In the genomic region with DNA sequence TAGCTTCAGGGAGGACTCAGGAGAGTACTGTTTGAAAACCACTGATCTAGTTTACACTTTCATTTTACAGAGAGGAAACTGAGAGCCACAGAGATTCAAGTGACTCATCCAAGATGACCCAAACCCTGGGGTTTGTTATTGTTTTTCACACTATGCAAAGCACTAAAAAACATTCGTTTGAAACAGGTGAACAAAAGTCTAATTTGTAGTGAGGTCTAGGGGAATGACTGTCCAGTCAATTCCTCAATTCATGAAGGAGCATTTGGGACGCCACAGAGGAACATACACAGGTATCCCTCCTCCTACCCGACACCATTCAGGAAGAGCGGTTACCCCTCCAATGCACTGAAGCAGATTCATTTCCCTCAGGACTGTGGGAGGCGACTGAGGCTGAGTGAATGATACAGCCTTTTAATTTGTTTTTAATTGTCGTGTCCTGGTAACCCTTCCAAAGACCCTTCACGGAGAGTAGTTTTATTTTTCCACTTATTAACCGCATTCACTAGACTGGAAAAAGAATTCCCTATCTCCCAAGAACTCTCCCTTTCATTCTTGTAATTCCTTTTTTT, we compare ENCODE assay signal across 8 cellular contexts. TPM values are rescaled to one million over a fixed set of nuclear protein-coding genes. Genes with fewer than 3 reads are reported as not detected.
DNase-seq lines count a peak whose midpoint lies in the region; ATAC-seq and TF ChIP-seq lines count a peak whose summit lies in the region.

No MANE protein-coding gene starts in this region.

- peaks cover 3% of the 10 kb centered on the region for H3K4me1 Mint-ChIP-seq in activated CD4-positive, alpha-beta T cell treated with anti-CD3 and anti-CD28 coated beads, Interleukin-2, amount 10 ng/mL, durations not matched to agents 24 days and 14 days
- H3K4me1 Mint-ChIP-seq in activated T-helper 1 cell treated with anti-CD3 and anti-CD28 coated beads, Interleukin-12 subunit alpha, Interleukin-12 subunit beta, Interleukin-2, Interleukin-4 antibody, amounts not matched to agents 30 ng/mL and 10 ng/mL and 1 ng/mL, durations not matched to agents 14 hours and 24 hours and 36 hours (ENCODE audit: low read depth) = peaks cover 22% of the 10 kb centered on the region

- H3K36me3 ChIP-seq in right lobe of liver (no peaks in the 10 kb centered on the region), HAP-1 (replicated peaks) (no peaks in the 10 kb centered on the region)

- H3K4me1 ChIP-seq in right lobe of liver (no peaks in the 10 kb centered on the region), HAP-1 (peaks cover 7% of the 10 kb centered on the region)

- H3K27ac Mint-ChIP-seq in activated CD4-positive, alpha-beta T cell treated with anti-CD3 and anti-CD28 coated beads, Interleukin-2, amount 10 ng/mL, durations not matched to agents 24 days and 14 days = peak overlapping the region; percentile 74
- peak overlapping the region; percentile 60 for H3K27ac Mint-ChIP-seq in activated T-helper 1 cell treated with anti-CD3 and anti-CD28 coated beads, Interleukin-12 subunit alpha, Interleukin-12 subunit beta, Interleukin-2, Interleukin-4 antibody, amounts not matched to agents 30 ng/mL and 10 ng/mL and 1 ng/mL, durations not matched to agents 14 hours and 24 hours and 36 hours

- peak overlapping the region in 2 of 3 donors; percentile 1 to 26 for H3K27ac ChIP-seq in right lobe of liver

- intact Hi-C loops in activated CD4-positive, alpha-beta T cell treated with anti-CD3 and anti-CD28 coated beads, Interleukin-2, amount 10 ng/mL, durations not matched to agents 24 days and 14 days (cut with micrococcal nuclease) = loop anchor here (2.0 kb wide), 1 partner anchor 446 kb away; no protein-coding TSS in a partner anchor
- intact Hi-C loops in activated T-helper 1 cell treated with anti-CD3 and anti-CD28 coated beads, Interleukin-12 subunit alpha, Interleukin-12 subunit beta, Interleukin-2, Interleukin-4 antibody, amounts not matched to agents 30 ng/mL and 10 ng/mL and 1 ng/mL, durations not matched to agents 14 hours and 24 hours and 36 hours (cut with micrococcal nuclease) = loop anchor here (1.0 to 10.0 kb wide), 4 partner anchors 232 to 591 kb away; no protein-coding TSS in a partner anchor
- intact Hi-C loops in right lobe of liver (cut with DNase I) = no loop called here

- in situ Hi-C loops in HAP-1 (cut with MboI; ENCODE audit: low sequenced_read_pairs) = no loop called here

- peak; percentile 88 for ATAC-seq in HG03060 (IDR thresholded peaks at IDR 0.05; ENCODE audit: low read depth, unreplicated experiment)
- ATAC-seq in right lobe of liver = peak in 2 of 4 donors; percentile 48 to 49

- H3K27me3 Mint-ChIP-seq in activated CD4-positive, alpha-beta T cell treated with anti-CD3 and anti-CD28 coated beads, Interleukin-2, amount 10 ng/mL, durations not matched to agents 24 days and 14 days = peaks cover 2% of the 10 kb centered on the region
- H3K27me3 Mint-ChIP-seq in activated T-helper 1 cell treated with anti-CD3 and anti-CD28 coated beads, Interleukin-12 subunit alpha, Interleukin-12 subunit beta, Interleukin-2, Interleukin-4 antibody, amounts not matched to agents 30 ng/mL and 10 ng/mL and 1 ng/mL, durations not matched to agents 14 hours and 24 hours and 36 hours (ENCODE audit: insufficient read depth) = peaks cover 3% of the 10 kb centered on the region

- peaks cover 5% of the 10 kb centered on the region for H3K9me3 Mint-ChIP-seq in activated CD4-positive, alpha-beta T cell treated with anti-CD3 and anti-CD28 coated beads, Interleukin-2, amount 10 ng/mL, durations not matched to agents 24 days and 14 days
- H3K9me3 Mint-ChIP-seq in activated T-helper 1 cell treated with anti-CD3 and anti-CD28 coated beads, Interleukin-12 subunit alpha, Interleukin-12 subunit beta, Interleukin-2, Interleukin-4 antibody, amounts not matched to agents 30 ng/mL and 10 ng/mL and 1 ng/mL, durations not matched to agents 14 hours and 24 hours and 36 hours = peaks cover 12% of the 10 kb centered on the region

- peak overlapping the region; percentile 64 for H3K4me3 Mint-ChIP-seq in activated CD4-positive, alpha-beta T cell treated with anti-CD3 and anti-CD28 coated beads, Interleukin-2, amount 10 ng/mL, durations not matched to agents 24 days and 14 days
- peak overlapping the region; percentile 45 for H3K4me3 Mint-ChIP-seq in activated T-helper 1 cell treated with anti-CD3 and anti-CD28 coated beads, Interleukin-12 subunit alpha, Interleukin-12 subunit beta, Interleukin-2, Interleukin-4 antibody, amounts not matched to agents 30 ng/mL and 10 ng/mL and 1 ng/mL, durations not matched to agents 14 hours and 24 hours and 36 hours

- no peak for TF ChIP-seq CTCF in right lobe of liver (IDR thresholded peaks at IDR 0.05)

- TF ChIP-seq POLR2A in right lobe of liver (IDR thresholded peaks at IDR 0.05) = no peak

- H3K27me3 ChIP-seq in right lobe of liver (no peaks in the 10 kb centered on the region), HAP-1 (ENCODE audit: low read depth) (no peaks in the 10 kb centered on the region)

- H3K9me3 ChIP-seq in right lobe of liver (no peaks in the 10 kb centered on the region), HAP-1 (0 out of 2 replicates have a peak, but pooled peaks cover 3% of the 10 kb centered on the region)

- H3K4me3 ChIP-seq in right lobe of liver = no peak overlapping the region
- H3K4me3 ChIP-seq in HAP-1 = no peak overlapping the region

- peaks cover 3% of the 10 kb centered on the region for H3K36me3 Mint-ChIP-seq in activated CD4-positive, alpha-beta T cell treated with anti-CD3 and anti-CD28 coated beads, Interleukin-2, amount 10 ng/mL, durations not matched to agents 24 days and 14 days (ENCODE audit: low read depth)
- peaks cover 7% of the 10 kb centered on the region for H3K36me3 Mint-ChIP-seq in activated T-helper 1 cell treated with anti-CD3 and anti-CD28 coated beads, Interleukin-12 subunit alpha, Interleukin-12 subunit beta, Interleukin-2, Interleukin-4 antibody, amounts not matched to agents 30 ng/mL and 10 ng/mL and 1 ng/mL, durations not matched to agents 14 hours and 24 hours and 36 hours (ENCODE audit: low read depth)

- WGBS in right lobe of liver (ENCODE audit: insufficient coverage, low coverage, low lambda C conversion rate, missing lambda C conversion rate) = 70% methylated on average over 7 of the region's 8 CpGs

- DNase-seq in activated CD4-positive, alpha-beta T cell treated with anti-CD3 and anti-CD28 coated beads, Interleukin-2, amount 10 ng/mL, durations not matched to agents 24 days and 14 days = peak; percentile 74
- DNase-seq in activated CD4-positive, alpha-beta T cell treated with anti-CD3 and anti-CD28 coated beads, Interleukin-2, amount 50 U/mL, for 48 hours = no peak
- no peak for DNase-seq in activated T-helper 1 cell treated with anti-CD3 and anti-CD28 coated beads, Interleukin-12 subunit alpha, Interleukin-12 subunit beta, Interleukin-2, Interleukin-4 antibody, amounts not matched to agents 30 ng/mL and 10 ng/mL and 1 ng/mL, durations not matched to agents 14 hours and 24 hours and 36 hours (ENCODE audit: low spot score)
- DNase-seq in right lobe of liver (no peak), HAP-1 (ENCODE audit: low spot score in 2 of 2) (no peak), NCI-H187 (lab: John Stamatoyannopoulos, UW) (no peak), NCI-H524 treated with DMSO at 0.1 percent for 48 hours (lab: John Stamatoyannopoulos, UW) (no peak)

RNA-seq across cellular contexts. Expression of a gene that starts 30.3 kb away (rescaled TPM):
- not detected in 2 replicates for total RNA-seq in activated CD4-positive, alpha-beta T cell treated with anti-CD3 and anti-CD28 coated beads, Interleukin-2, amount 10 ng/mL, durations not matched to agents 24 days and 14 days
- total RNA-seq in activated T-helper 1 cell treated with anti-CD3 and anti-CD28 coated beads, Interleukin-12 subunit alpha, Interleukin-12 subunit beta, Interleukin-2, Interleukin-4 antibody, amounts not matched to agents 30 ng/mL and 10 ng/mL and 1 ng/mL, durations not matched to agents 14 hours and 24 hours and 36 hours = not detected in 2 replicates
- under 1 TPM in 4 of 6 experiments, not detected in 2; 0.16 to 0.68 (median 0.39) TPM for total RNA-seq in right lobe of liver

RNA-seq across cellular contexts. Expression of a gene that starts 52.1 kb away (rescaled TPM):
- total RNA-seq in activated CD4-positive, alpha-beta T cell treated with anti-CD3 and anti-CD28 coated beads, Interleukin-2, amount 10 ng/mL, durations not matched to agents 24 days and 14 days = 0.85 and 2.6 TPM in 2 replicates
- total RNA-seq in activated T-helper 1 cell treated with anti-CD3 and anti-CD28 coated beads, Interleukin-12 subunit alpha, Interleukin-12 subunit beta, Interleukin-2, Interleukin-4 antibody, amounts not matched to agents 30 ng/mL and 10 ng/mL and 1 ng/mL, durations not matched to agents 14 hours and 24 hours and 36 hours = 1.9 and 2.7 TPM in 2 replicates
- total RNA-seq in right lobe of liver = 10 to 100 TPM in 1 of 6 experiments, 1 to 10 TPM in 5; 5.1 to 10.5 (median 7.8) TPM

Comparison
In these comparisons a context has a peak if more than half of its experiments do, and no peak if none do; other contexts are left out.
1. intact Hi-C loops: an anchor here in activated CD4-positive, alpha-beta T cell treated with anti-CD3 and anti-CD28 coated beads, Interleukin-2, amount 10 ng/mL, durations not matched to agents 24 days and 14 days (2.0 kb wide) and activated T-helper 1 cell treated with anti-CD3 and anti-CD28 coated beads, Interleukin-12 subunit alpha, Interleukin-12 subunit beta, Interleukin-2, Interleukin-4 antibody, amounts not matched to agents 30 ng/mL and 10 ng/mL and 1 ng/mL, durations not matched to agents 14 hours and 24 hours and 36 hours (1.0 to 10.0 kb wide); none called in right lobe of liver.